13 cellular contexts compared by ENCODE assay signal in genomic region chr10:125337510-125337909, GRCh38.
"Had no signal": no experiment of that assay in that cellular context is flagged by ENCODE, and none has a peak within 500 bp of the region (broad histone marks: within the 10 kb centered on the region; RNA-seq: fewer than 3 reads in every experiment).

No MANE protein-coding gene starts in this region.

- H3K9me3 Mint-ChIP-seq: activated T-helper 1 cell treated with anti-CD3 and anti-CD28 coated beads, Interleukin-12 subunit alpha, Interleukin-12 subunit beta, Interleukin-2, Interleukin-4 antibody, amounts not matched to agents 30 ng/mL and 10 ng/mL and 1 ng/mL, durations not matched to agents 14 hours and 24 hours and 36 hours had no signal

- H3K4me1 Mint-ChIP-seq: naive B cell; stimulated activated effector memory CD8-positive, alpha-beta T cell treated with anti-CD3 and anti-CD28 coated beads, Interleukin-12 subunit alpha, Interleukin-12 subunit beta, amount 100 ng/mL, for 72 hours; T-cell had no signal

- H3K36me3 Mint-ChIP-seq: naive B cell; stimulated activated effector memory CD8-positive, alpha-beta T cell treated with anti-CD3 and anti-CD28 coated beads, Interleukin-12 subunit alpha, Interleukin-12 subunit beta, amount 100 ng/mL, for 72 hours; T-cell had no signal

- H3K27ac ChIP-seq: ascending aorta, breast epithelium, esophagus squamous epithelium, thoracic aorta had no signal

- H3K9me3 ChIP-seq: ascending aorta, breast epithelium, esophagus squamous epithelium, thoracic aorta had no signal

- H3K4me1 ChIP-seq: ascending aorta, breast epithelium, esophagus squamous epithelium had no signal

- DNase-seq: activated CD4-positive, CD25-positive, alpha-beta regulatory T cell treated with anti-CD3 and anti-CD28 coated beads, Interleukin-2, amount 50 U/mL, for 72 hours; esophagus squamous epithelium; foreskin fibroblast; head of caudate nucleus; naive B cell; T-cell; T-helper 9 cell had no signal

- ATAC-seq: stimulated activated effector memory CD8-positive, alpha-beta T cell treated with anti-CD3 and anti-CD28 coated beads, Interleukin-12 subunit alpha, Interleukin-12 subunit beta, amount 100 ng/mL, for 72 hours; T-cell had no signal

- H3K27ac Mint-ChIP-seq: activated T-helper 1 cell treated with anti-CD3 and anti-CD28 coated beads, Interleukin-12 subunit alpha, Interleukin-12 subunit beta, Interleukin-2, Interleukin-4 antibody, amounts not matched to agents 30 ng/mL and 10 ng/mL and 1 ng/mL, durations not matched to agents 14 hours and 24 hours and 36 hours; naive B cell; stimulated activated effector memory CD8-positive, alpha-beta T cell treated with anti-CD3 and anti-CD28 coated beads, Interleukin-12 subunit alpha, Interleukin-12 subunit beta, amount 100 ng/mL, for 72 hours; T-cell had no signal

- H3K27me3 ChIP-seq: ascending aorta, breast epithelium, esophagus squamous epithelium had no signal

- H3K4me3 ChIP-seq: ascending aorta, breast epithelium, esophagus squamous epithelium, lung, thoracic aorta had no signal

- H3K36me3 ChIP-seq: ascending aorta, breast epithelium, esophagus squamous epithelium, thoracic aorta had no signal

- H3K4me3 Mint-ChIP-seq: activated T-helper 1 cell treated with anti-CD3 and anti-CD28 coated beads, Interleukin-12 subunit alpha, Interleukin-12 subunit beta, Interleukin-2, Interleukin-4 antibody, amounts not matched to agents 30 ng/mL and 10 ng/mL and 1 ng/mL, durations not matched to agents 14 hours and 24 hours and 36 hours; naive B cell; stimulated activated effector memory CD8-positive, alpha-beta T cell treated with anti-CD3 and anti-CD28 coated beads, Interleukin-12 subunit alpha, Interleukin-12 subunit beta, amount 100 ng/mL, for 72 hours; T-cell had no signal
